In the genomic region with DNA sequence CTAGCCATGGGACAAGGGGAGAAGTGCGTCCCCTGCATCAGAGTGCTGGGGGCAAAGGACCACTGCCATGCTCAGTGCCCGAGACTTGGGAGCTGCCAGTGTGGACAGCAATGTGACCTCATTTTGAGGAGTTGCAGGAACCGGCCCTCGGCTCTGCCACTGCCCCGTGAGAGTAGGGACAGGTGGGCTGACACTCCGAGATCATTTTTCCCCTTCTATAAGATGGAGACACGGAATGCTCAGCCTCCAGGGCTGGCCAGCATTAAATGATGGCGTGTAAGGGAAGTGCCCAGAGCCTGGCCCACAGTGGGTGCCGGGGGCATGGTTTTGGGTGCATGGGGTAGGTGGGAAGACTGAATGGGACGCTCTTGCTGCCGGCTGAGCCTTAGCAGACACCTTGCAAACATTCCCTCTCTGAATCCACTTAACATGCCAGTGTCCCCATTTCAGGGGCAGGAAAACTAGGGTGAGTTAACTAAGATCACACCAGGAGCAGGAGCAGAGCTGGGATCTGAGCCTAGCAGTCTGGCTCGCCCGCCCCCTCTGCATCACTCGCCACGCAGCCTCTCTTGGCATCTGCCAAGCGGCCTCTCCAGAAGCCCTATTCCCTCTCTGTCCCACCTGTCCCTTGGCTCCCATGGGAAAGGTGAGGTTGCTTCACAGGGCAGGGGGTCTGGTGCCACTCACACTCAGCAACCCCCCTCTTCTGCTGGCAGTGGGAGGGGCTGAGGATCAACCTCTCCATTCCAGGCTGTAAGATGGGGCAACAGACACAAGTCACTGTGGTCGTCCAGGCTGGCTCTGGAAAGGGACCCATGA, we compare ENCODE assay signal across 20 cellular contexts. TPM values are rescaled to one million over a fixed set of nuclear protein-coding genes. Genes with fewer than 3 reads are reported as not detected.
DNase-seq lines count a peak whose midpoint lies in the region; ATAC-seq, FAIRE-seq and TF ChIP-seq lines count a peak whose summit lies in the region.
"Had no signal": no experiment of that assay in that cellular context is flagged by ENCODE, and none has a peak within 500 bp of the region (broad histone marks: within the 10 kb centered on the region; RNA-seq: fewer than 3 reads in every experiment).

No MANE protein-coding gene starts in this region.

- ATAC-seq in A549, result peak; percentile 26 to 41; a peak in 4 of 6 replicates
- ATAC-seq: CD8-positive, alpha-beta T cell; GM23338; SK-N-SH treated with all-trans-retinoic acid at 6 μM for 48 hours had no signal

- TF ChIP-seq CTCF in A549 (IDR thresholded peaks at IDR 0.05), result no peak

- CTCF ChIA-PET in A549 (lab: Yijun Ruan, JAX), result interaction anchor here (0.9 to 5.7 kb wide), 3 partner anchors 16 to 97 kb away, joined by 3 to 47 read pairs (median 3); no protein-coding TSS in a partner anchor

- H3K36me3 ChIP-seq in BLaER1 (no peaks in the 10 kb centered on the region), MG63 (no peaks in the 10 kb centered on the region)

- TF ChIP-seq POLR2A in A549 (IDR thresholded peaks at IDR 0.05; ENCODE audit: low read length), result no peak

- POLR2A ChIA-PET in A549 (lab: Yijun Ruan, JAX), result interaction anchor here (1.2 kb wide), 1 partner anchor 27 kb away, joined by 3 read pairs; no protein-coding TSS in a partner anchor

- H3K27me3 ChIP-seq in BLaER1 (no peaks in the 10 kb centered on the region), MG63 (no peaks in the 10 kb centered on the region)

- peaks cover 38% of the 10 kb centered on the region for H3K4me1 ChIP-seq in A549
- H3K4me1 ChIP-seq in BLaER1, result peaks cover 17% of the 10 kb centered on the region

- no peak overlapping the region for H3K9ac ChIP-seq in BLaER1

- TF ChIP-seq RAD21 in A549 (conservative IDR thresholded peaks at IDR 0.05 in 1 of 2, IDR thresholded peaks at IDR 0.05 in 1 of 2), result no peak

- H3K4me2 ChIP-seq in A549, result peak overlapping the region; percentile 61
- H3K4me2 ChIP-seq in BLaER1, result peak overlapping the region; percentile 43
- H3K4me2 ChIP-seq: GM23338 had no signal

- FAIRE-seq in A549 (lab: Jason Lieb, UNC), result no peak
- FAIRE-seq: G401.6, GM12892, GM18507, HTR-8/SVneo had no signal

- DNase-seq in A549 (ENCODE audit: low read depth in 1 of 2, low spot score in 1 of 2) (no peak), cerebellum (ENCODE audit: low spot score) (peak; percentile 46), occipital lobe (lab: John Stamatoyannopoulos, UW) (peak; percentile 36), NCI-H748 (lab: John Stamatoyannopoulos, UW; ENCODE audit: unreplicated experiment) (no peak), DMS114 treated with DMSO at 0.1 percent for 48 hours (lab: John Stamatoyannopoulos, UW; ENCODE audit: unreplicated experiment) (no peak), MG63 (no peak)
- DNase-seq: CD8-positive, alpha-beta T cell; DMS153; Karpas-422; NCI-H1436; NCI-H2029; NCI-H526 treated with DMSO at 0.1 percent for 48 hours had no signal

- no peaks in the 10 kb centered on the region for H3K9me3 ChIP-seq in A549
- H3K9me3 ChIP-seq in BLaER1, result no peaks in the 10 kb centered on the region
- H3K9me3 ChIP-seq in MG63, result no peaks in the 10 kb centered on the region

- peak overlapping the region; percentile 82 to 90 for H3K27ac ChIP-seq in A549
- H3K27ac ChIP-seq in BLaER1, result no peak overlapping the region
- H3K27ac ChIP-seq: RWPE1 had no signal

- H3K4me3 ChIP-seq in A549 (no peak overlapping the region), BLaER1 (no peak overlapping the region), MG63 (no peak overlapping the region)
- H3K4me3 ChIP-seq: GM23338 had no signal

- TF ChIP-seq EP300 in A549 (IDR thresholded peaks at IDR 0.05), result no peak

- WGBS in A549 (ENCODE audit: missing lambda C conversion rate), result 84% methylated on average over 16 of the region's 17 CpGs

- peaks cover 52% of the 10 kb centered on the region for H4K20me1 ChIP-seq in BLaER1

TF ChIP-seq in A549, 52 proteins besides CTCF, POLR2A, EP300 and RAD21 (continues in another document):
- TF ChIP-seq, protein P1, sequence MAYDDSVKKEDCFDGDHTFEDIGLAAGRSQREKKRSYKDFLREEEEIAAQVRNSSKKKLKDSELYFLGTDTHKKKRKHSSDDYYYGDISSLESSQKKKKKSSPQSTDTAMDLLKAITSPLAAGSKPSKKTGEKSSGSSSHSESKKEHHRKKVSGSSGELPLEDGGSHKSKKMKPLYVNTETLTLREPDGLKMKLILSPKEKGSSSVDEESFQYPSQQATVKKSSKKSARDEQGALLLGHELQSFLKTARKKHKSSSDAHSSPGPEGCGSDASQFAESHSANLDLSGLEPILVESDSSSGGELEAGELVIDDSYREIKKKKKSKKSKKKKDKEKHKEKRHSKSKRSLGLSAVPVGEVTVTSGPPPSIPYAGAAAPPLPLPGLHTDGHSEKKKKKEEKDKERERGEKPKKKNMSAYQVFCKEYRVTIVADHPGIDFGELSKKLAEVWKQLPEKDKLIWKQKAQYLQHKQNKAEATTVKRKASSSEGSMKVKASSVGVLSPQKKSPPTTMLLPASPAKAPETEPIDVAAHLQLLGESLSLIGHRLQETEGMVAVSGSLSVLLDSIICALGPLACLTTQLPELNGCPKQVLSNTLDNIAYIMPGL (CRISPR knock-in tag; IDR thresholded peaks at IDR 0.05; ENCODE audit: borderline replicate concordance), result no peak
- TF ChIP-seq SREBF2 (IDR thresholded peaks at IDR 0.05), result no peak
- TF ChIP-seq, protein P2, sequence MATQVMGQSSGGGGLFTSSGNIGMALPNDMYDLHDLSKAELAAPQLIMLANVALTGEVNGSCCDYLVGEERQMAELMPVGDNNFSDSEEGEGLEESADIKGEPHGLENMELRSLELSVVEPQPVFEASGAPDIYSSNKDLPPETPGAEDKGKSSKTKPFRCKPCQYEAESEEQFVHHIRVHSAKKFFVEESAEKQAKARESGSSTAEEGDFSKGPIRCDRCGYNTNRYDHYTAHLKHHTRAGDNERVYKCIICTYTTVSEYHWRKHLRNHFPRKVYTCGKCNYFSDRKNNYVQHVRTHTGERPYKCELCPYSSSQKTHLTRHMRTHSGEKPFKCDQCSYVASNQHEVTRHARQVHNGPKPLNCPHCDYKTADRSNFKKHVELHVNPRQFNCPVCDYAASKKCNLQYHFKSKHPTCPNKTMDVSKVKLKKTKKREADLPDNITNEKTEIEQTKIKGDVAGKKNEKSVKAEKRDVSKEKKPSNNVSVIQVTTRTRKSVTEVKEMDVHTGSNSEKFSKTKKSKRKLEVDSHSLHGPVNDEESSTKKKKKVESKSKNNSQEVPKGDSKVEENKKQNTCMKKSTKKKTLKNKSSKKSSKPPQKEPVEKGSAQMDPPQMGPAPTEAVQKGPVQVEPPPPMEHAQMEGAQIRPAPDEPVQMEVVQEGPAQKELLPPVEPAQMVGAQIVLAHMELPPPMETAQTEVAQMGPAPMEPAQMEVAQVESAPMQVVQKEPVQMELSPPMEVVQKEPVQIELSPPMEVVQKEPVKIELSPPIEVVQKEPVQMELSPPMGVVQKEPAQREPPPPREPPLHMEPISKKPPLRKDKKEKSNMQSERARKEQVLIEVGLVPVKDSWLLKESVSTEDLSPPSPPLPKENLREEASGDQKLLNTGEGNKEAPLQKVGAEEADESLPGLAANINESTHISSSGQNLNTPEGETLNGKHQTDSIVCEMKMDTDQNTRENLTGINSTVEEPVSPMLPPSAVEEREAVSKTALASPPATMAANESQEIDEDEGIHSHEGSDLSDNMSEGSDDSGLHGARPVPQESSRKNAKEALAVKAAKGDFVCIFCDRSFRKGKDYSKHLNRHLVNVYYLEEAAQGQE (IDR thresholded peaks at IDR 0.05), result no peak
- TF ChIP-seq FOXS1 (CRISPR knock-in tag; IDR thresholded peaks at IDR 0.05), result no peak
- TF ChIP-seq CHD2 (IDR thresholded peaks at IDR 0.05; ENCODE audit: low read length, partially characterized antibody), result no peak
- TF ChIP-seq MYC (IDR thresholded peaks at IDR 0.05; ENCODE audit: borderline replicate concordance, low read length), result no peak
- no peak for TF ChIP-seq CBX8 (IDR thresholded peaks at IDR 0.05)
- TF ChIP-seq HDAC2 (IDR thresholded peaks at IDR 0.05), result no peak
- TF ChIP-seq TP53 (CRISPR knock-in tag; IDR thresholded peaks at IDR 0.05), result no peak
- TF ChIP-seq, protein P3, sequence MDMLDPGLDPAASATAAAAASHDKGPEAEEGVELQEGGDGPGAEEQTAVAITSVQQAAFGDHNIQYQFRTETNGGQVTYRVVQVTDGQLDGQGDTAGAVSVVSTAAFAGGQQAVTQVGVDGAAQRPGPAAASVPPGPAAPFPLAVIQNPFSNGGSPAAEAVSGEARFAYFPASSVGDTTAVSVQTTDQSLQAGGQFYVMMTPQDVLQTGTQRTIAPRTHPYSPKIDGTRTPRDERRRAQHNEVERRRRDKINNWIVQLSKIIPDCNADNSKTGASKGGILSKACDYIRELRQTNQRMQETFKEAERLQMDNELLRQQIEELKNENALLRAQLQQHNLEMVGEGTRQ (IDR thresholded peaks at IDR 0.05), result no peak
- TF ChIP-seq CBX2 (IDR thresholded peaks at IDR 0.05; ENCODE audit: borderline replicate concordance, low read depth), result no peak
- no peak for TF ChIP-seq RNF2 (IDR thresholded peaks at IDR 0.05; ENCODE audit: borderline replicate concordance, low read depth)

RNA-seq across cellular contexts. Expression of gene NPTXR, which starts 13.6 kb away (rescaled TPM):
- polyA plus RNA-seq in A549 (2011; rRNA removed) (3.3 and 6.6 TPM in 2 replicates), A549 (2017; fragmentation: RNase III; extraction: RNeasy Plus Mini Kit Qiagen cat#74134 plus additional on column Dnase treatment) (9.7 to 15.3 TPM (median 14.8 TPM) in 3 replicates)
- 2.3 and 3.6 TPM in 2 replicates for polyA plus RNA-seq in A549 (2012; cell fraction: cytosol; rRNA removed)
- 5.8 and 6.7 TPM in 2 replicates for polyA plus RNA-seq in A549 (2012; cell fraction: nucleus; rRNA removed)
- 7.7 TPM in 2 replicates for polyA minus RNA-seq in A549 (2011; rRNA and poly(A)+ RNA removed)
- total RNA-seq in cerebellum (8.7 TPM), occipital lobe (11.5 TPM)
- total RNA-seq in MG63 (2014; rRNA removed; shearing (Covaris generic); ENCODE audit: low replicate concordance), result 0.76 and 1.8 TPM in 2 replicates

RNA-seq across cellular contexts. Expression of gene DNAL4, which starts 36.3 kb away (rescaled TPM):
- polyA plus RNA-seq in A549 (2011; rRNA removed) (9.8 and 9.9 TPM in 2 replicates), A549 (2017; fragmentation: RNase III; extraction: RNeasy Plus Mini Kit Qiagen cat#74134 plus additional on column Dnase treatment) (7.0 to 7.7 TPM (median 7.6 TPM) in 3 replicates)
- polyA plus RNA-seq in A549 (2012; cell fraction: cytosol; rRNA removed), result 8.5 and 9.9 TPM in 2 replicates
- 5.6 and 7.2 TPM in 2 replicates for polyA plus RNA-seq in A549 (2012; cell fraction: nucleus; rRNA removed)
- polyA minus RNA-seq in A549 (2011; rRNA and poly(A)+ RNA removed), result 6.0 and 8.1 TPM in 2 replicates
- total RNA-seq in cerebellum (10.7 TPM), occipital lobe (17.3 TPM)
- total RNA-seq in MG63 (2014; rRNA removed; shearing (Covaris generic); ENCODE audit: low replicate concordance), result 11.3 and 18.8 TPM in 2 replicates

RNA-seq across cellular contexts. Expression of gene CBX6, which starts 41.8 kb away (rescaled TPM):
- 9.8 and 10.4 TPM in 2 replicates for polyA plus RNA-seq in A549 (2011; rRNA removed)
- 7.6 and 10.4 TPM in 2 replicates for polyA plus RNA-seq in A549 (2012; cell fraction: cytosol; rRNA removed)
- polyA plus RNA-seq in A549 (2012; cell fraction: nucleus; rRNA removed), result 25.0 and 36.1 TPM in 2 replicates
- polyA plus RNA-seq in A549 (2017; fragmentation: RNase III; extraction: RNeasy Plus Mini Kit Qiagen cat#74134 plus additional on column Dnase treatment), result 22.1 to 24.0 TPM (median 22.4 TPM) in 3 replicates
- 35.3 and 40.2 TPM in 2 replicates for polyA minus RNA-seq in A549 (2011; rRNA and poly(A)+ RNA removed)
- total RNA-seq in cerebellum, result 27.4 TPM
- total RNA-seq in occipital lobe, result 33.8 TPM
- 9.1 and 18.9 TPM in 2 replicates for total RNA-seq in MG63 (2014; rRNA removed; shearing (Covaris generic); ENCODE audit: low replicate concordance)

Comparison
In these comparisons a context has a peak if more than half of its experiments do, and no peak if none do; other contexts are left out.
1. DNase-seq: peak in cerebellum (single experiment) and occipital lobe (single experiment); none in A549 (0 of 2), NCI-H748 (single experiment), DMS114 treated with DMSO at 0.1 percent for 48 hours (single experiment) and MG63 (single experiment).